ENCODE assay signal across 1 cellular context in the genomic region with DNA sequence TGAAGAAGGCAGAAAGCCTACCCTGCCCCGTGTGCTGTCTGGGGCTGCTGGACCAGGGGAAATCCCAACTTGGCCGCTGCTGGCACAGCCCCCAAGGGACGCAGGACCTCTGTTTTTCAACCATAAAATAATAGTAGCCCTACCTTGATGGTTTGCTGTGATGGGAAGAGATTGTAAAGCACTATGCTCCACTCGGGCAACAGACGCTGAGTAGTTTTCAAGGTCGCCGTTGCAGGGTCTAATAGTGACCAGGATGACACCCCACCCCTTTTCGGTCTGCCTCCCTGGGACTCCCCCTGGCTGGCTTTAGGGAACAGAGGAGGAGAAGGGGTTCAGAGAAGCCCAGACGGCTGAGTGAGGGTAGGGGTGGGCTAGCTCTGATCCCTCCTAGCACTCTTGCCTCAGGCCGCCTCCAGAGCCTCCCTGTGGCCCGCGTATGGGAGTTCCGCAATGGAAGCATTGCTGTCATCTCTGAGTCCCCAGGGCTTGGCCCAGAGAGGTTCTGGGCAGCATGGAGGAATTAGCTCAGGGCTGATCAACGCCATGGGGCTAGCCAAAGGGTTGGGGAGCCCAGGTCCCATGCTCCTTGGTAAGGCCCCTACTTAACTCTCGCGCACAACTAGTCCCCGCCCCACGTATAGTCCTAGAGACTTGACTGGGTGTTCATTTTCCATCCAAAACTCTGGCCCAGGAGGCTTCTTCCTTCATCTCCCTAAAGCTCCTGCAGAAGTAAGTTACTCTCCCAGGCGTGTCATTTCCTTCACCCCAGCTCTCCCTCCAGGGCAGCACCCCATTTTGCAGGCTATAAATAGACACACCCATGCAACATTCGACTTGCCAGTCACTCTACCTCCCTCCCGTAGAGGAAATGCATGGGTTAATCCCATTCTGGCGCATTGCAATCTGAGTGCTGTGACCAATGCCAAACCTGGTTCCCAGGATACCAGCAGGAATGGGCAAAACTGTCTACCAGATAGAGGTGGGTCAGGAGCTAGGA.
TF ChIP-seq lines count a peak whose summit lies in the region.

No MANE protein-coding gene starts in this region.

TF ChIP-seq in K562, 482 proteins besides CTCF, POLR2A, EP300 and RAD21 (continues in another document):
- TF ChIP-seq TAF15 (IDR thresholded peaks at IDR 0.05; ENCODE audit: low read depth, low read length) (no peak), NFRKB (IDR thresholded peaks at IDR 0.05; ENCODE audit: low read depth) (0 out of 2 replicates have a peak, but pooled peaks have one; percentile 1), TCFL5 (CRISPR knock-in tag; conservative IDR thresholded peaks at IDR 0.05) (no peak), CHD1 (IDR thresholded peaks at IDR 0.05; ENCODE audit: low read length) (no peak), RBBP5 (IDR thresholded peaks at IDR 0.05; ENCODE audit: borderline replicate concordance, insufficient read depth, low read length, poor library complexity, severe bottlenecking) (no peak), ZNF232 (CRISPR knock-in tag; IDR thresholded peaks at IDR 0.05) (no peak), SAFB (IDR thresholded peaks at IDR 0.05; ENCODE audit: borderline replicate concordance, low read depth, low read length) (no peak), RBM15 (IDR thresholded peaks at IDR 0.05; ENCODE audit: insufficient read depth, low read length) (no peak), NR2C2 (CRISPR knock-in tag; IDR thresholded peaks at IDR 0.05) (0 out of 2 replicates have a peak, but pooled peaks have one; percentile 38), NR2C2 (tag; IDR thresholded peaks at IDR 0.05) (no peak), SIRT6 (IDR thresholded peaks at IDR 0.05; ENCODE audit: low read depth, low read length) (no peak), ZNF12 (CRISPR knock-in tag; IDR thresholded peaks at IDR 0.05) (no peak), ZNF282 (CRISPR knock-in tag; IDR thresholded peaks at IDR 0.05) (no peak), RBM25 (IDR thresholded peaks at IDR 0.05; ENCODE audit: low read depth, low read length, severe bottlenecking) (no peak), ELF4 (CRISPR knock-in tag; IDR thresholded peaks at IDR 0.05) (0 out of 2 replicates have a peak, but pooled peaks have one; percentile 0), PREB (CRISPR knock-in tag; IDR thresholded peaks at IDR 0.05) (no peak), ZNF239 (CRISPR knock-in tag; IDR thresholded peaks at IDR 0.05) (no peak), HMGXB4 (CRISPR knock-in tag; IDR thresholded peaks at IDR 0.05) (no peak), DEAF1 (CRISPR knock-in tag; IDR thresholded peaks at IDR 0.05) (no peak), ARHGAP35 (IDR thresholded peaks at IDR 0.05; ENCODE audit: partially characterized antibody) (no peak), ZBTB7A (IDR thresholded peaks at IDR 0.05; ENCODE audit: borderline replicate concordance, control insufficient read depth, low read depth, low read length) (peak; percentile 54; the same call in 1 of the 2 replicates), XRCC4 (IDR thresholded peaks at IDR 0.05; ENCODE audit: extremely low read depth, insufficient read depth, insufficient read length) (no peak), SPI1 (IDR thresholded peaks at IDR 0.05; ENCODE audit: borderline replicate concordance, low read depth, low read length) (no peak), ZEB2 (IDR thresholded peaks at IDR 0.05) (no peak), TSHZ1 (CRISPR knock-in tag; IDR thresholded peaks at IDR 0.05) (no peak), MEF2A (IDR thresholded peaks at IDR 0.05; ENCODE audit: control insufficient read depth, low read depth, low read length) (peak; percentile 71), KDM2B (CRISPR knock-in tag; IDR thresholded peaks at IDR 0.05) (no peak), ERF (CRISPR knock-in tag; IDR thresholded peaks at IDR 0.05) (peak; percentile 58; the same call in 1 of the 2 replicates), ZBTB17 (CRISPR knock-in tag; IDR thresholded peaks at IDR 0.05) (no peak), IRF2 (CRISPR knock-in tag; IDR thresholded peaks at IDR 0.05) (no peak), TCF7 (IDR thresholded peaks at IDR 0.05; ENCODE audit: borderline replicate concordance) (no peak), CBX1 (IDR thresholded peaks at IDR 0.05; ENCODE audit: low read depth) (no peak), ZNF445 (CRISPR knock-in tag; IDR thresholded peaks at IDR 0.05; ENCODE audit: low read depth) (no peak), ZBTB33 (CRISPR knock-in tag; IDR thresholded peaks at IDR 0.05) (peak; percentile 56; the same call in 1 of the 2 replicates), PTTG1 (tag; IDR thresholded peaks at IDR 0.05; ENCODE audit: low read depth) (no peak)
- TF ChIP-seq, protein P1, sequence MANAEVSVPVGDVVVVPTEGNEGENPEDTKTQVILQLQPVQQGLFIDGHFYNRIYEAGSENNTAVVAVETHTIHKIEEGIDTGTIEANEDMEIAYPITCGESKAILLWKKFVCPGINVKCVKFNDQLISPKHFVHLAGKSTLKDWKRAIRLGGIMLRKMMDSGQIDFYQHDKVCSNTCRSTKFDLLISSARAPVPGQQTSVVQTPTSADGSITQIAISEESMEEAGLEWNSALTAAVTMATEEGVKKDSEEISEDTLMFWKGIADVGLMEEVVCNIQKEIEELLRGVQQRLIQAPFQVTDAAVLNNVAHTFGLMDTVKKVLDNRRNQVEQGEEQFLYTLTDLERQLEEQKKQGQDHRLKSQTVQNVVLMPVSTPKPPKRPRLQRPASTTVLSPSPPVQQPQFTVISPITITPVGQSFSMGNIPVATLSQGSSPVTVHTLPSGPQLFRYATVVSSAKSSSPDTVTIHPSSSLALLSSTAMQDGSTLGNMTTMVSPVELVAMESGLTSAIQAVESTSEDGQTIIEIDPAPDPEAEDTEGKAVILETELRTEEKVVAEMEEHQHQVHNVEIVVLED (CRISPR knock-in tag; IDR thresholded peaks at IDR 0.05), result no peak
- TF ChIP-seq, protein P2, sequence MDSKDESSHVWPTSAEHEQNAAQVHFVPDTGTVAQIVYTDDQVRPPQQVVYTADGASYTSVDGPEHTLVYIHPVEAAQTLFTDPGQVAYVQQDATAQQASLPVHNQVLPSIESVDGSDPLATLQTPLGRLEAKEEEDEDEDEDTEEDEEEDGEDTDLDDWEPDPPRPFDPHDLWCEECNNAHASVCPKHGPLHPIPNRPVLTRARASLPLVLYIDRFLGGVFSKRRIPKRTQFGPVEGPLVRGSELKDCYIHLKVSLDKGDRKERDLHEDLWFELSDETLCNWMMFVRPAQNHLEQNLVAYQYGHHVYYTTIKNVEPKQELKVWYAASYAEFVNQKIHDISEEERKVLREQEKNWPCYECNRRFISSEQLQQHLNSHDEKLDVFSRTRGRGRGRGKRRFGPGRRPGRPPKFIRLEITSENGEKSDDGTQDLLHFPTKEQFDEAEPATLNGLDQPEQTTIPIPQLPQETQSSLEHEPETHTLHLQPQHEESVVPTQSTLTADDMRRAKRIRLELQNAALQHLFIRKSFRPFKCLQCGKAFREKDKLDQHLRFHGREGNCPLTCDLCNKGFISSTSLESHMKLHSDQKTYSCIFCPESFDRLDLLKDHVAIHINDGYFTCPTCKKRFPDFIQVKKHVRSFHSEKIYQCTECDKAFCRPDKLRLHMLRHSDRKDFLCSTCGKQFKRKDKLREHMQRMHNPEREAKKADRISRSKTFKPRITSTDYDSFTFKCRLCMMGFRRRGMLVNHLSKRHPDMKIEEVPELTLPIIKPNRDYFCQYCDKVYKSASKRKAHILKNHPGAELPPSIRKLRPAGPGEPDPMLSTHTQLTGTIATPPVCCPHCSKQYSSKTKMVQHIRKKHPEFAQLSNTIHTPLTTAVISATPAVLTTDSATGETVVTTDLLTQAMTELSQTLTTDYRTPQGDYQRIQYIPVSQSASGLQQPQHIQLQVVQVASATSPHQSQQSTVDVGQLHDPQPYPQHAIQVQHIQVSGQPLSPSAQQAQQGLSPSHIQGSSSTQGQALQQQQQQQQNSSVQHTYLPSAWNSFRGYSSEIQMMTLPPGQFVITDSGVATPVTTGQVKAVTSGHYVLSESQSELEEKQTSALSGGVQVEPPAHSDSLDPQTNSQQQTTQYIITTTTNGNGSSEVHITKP (IDR thresholded peaks at IDR 0.05; ENCODE audit: partially characterized antibody), result no peak
- TF ChIP-seq, protein P3, sequence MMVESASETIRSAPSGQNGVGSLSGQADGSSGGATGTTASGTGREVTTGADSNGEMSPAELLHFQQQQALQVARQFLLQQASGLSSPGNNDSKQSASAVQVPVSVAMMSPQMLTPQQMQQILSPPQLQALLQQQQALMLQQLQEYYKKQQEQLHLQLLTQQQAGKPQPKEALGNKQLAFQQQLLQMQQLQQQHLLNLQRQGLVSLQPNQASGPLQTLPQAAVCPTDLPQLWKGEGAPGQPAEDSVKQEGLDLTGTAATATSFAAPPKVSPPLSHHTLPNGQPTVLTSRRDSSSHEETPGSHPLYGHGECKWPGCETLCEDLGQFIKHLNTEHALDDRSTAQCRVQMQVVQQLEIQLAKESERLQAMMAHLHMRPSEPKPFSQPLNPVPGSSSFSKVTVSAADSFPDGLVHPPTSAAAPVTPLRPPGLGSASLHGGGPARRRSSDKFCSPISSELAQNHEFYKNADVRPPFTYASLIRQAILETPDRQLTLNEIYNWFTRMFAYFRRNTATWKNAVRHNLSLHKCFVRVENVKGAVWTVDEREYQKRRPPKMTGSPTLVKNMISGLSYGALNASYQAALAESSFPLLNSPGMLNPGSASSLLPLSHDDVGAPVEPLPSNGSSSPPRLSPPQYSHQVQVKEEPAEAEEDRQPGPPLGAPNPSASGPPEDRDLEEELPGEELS (CRISPR knock-in tag; IDR thresholded peaks at IDR 0.05; ENCODE audit: borderline replicate concordance), result no peak
